In the genomic region with DNA sequence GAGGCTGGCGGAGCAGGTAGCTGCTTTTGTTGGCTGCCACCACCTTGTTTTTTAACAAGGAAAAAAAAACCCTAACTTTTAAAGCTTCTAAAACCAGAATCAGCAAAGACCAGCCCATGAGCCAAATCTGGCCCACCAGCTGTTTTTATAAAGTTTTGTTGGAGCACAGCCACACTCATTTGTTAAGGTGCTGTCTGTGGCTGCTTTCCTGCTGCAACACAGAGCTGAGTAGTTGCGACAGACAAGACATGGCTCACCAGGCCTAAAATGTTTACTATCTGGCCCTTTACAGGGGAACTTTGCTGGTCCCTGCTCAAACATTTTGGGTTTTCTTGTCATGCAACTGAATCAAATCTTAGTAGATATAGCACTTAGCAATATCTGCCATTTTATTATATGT, we compare ENCODE assay signal across 27 cellular contexts. TPM values are rescaled to one million over a fixed set of nuclear protein-coding genes. Genes with fewer than 3 reads are reported as not detected.
A peak's percentile ranks its signal among the peaks of the same experiment; 100 is the strongest.
DNase-seq lines count a peak whose midpoint lies in the region; ATAC-seq, FAIRE-seq and TF ChIP-seq lines count a peak whose summit lies in the region.
"Had no signal": no experiment of that assay in that cellular context is flagged by ENCODE, and none has a peak within 500 bp of the region (broad histone marks: within the 10 kb centered on the region; RNA-seq: fewer than 3 reads in every experiment).

No MANE protein-coding gene starts in this region.

- H3K9me3 ChIP-seq in OCI-LY1 (ENCODE audit: low read length) = no peaks in the 10 kb centered on the region
- no peaks in the 10 kb centered on the region for H3K9me3 ChIP-seq in endothelial cell of umbilical vein (replicated peaks; ENCODE audit: control insufficient read depth, insufficient read depth, low read length)
- H3K9me3 ChIP-seq: esophagus squamous epithelium, right atrium auricular region, transverse colon had no signal

- dilution Hi-C loops in endothelial cell of umbilical vein (cut with MboI; ENCODE audit: extremely low pct_ligation_motif_present, low sequenced_read_pairs) = no loop called here

- H3K9me2 ChIP-seq in OCI-LY1 (ENCODE audit: low read depth, low read length) = no peaks in the 10 kb centered on the region

- no peak for FAIRE-seq in endothelial cell of umbilical vein (lab: Jason Lieb, UNC)
- FAIRE-seq: GM18507 had no signal

- H3K4me3 ChIP-seq in OCI-LY1 (ENCODE audit: low read depth, low read length, poor library complexity, severe bottlenecking) (no peak overlapping the region), endothelial cell of umbilical vein (replicated peaks in 1 of 3; ENCODE audit: insufficient read depth in 1 of 3, low read depth in 1 of 3, low read length in 3 of 3) (no peak overlapping the region)
- H3K4me3 ChIP-seq: coronary artery, esophagus squamous epithelium, right atrium auricular region, transverse colon had no signal

- DNase-seq in NOMO-1 (lab: John Stamatoyannopoulos, UW; ENCODE audit: unreplicated experiment in 2 of 2) (peak; percentile 3), NOMO-1 treated with dmso at 0.1 percent for 144 hours (lab: John Stamatoyannopoulos, UW; ENCODE audit: unreplicated experiment) (no peak), endothelial cell of umbilical vein (ENCODE audit: low read depth, low spot score) (peak; percentile 8), renal cortical epithelial cell (ENCODE audit: low read depth) (peak; percentile 48), COR-L47 (lab: John Stamatoyannopoulos, UW) (no peak), pons (ENCODE audit: low spot score) (no peak)
- DNase-seq: 8988T; activated CD4-positive, alpha-beta T cell treated with anti-CD3 and anti-CD28 coated beads, Interleukin-2, amount 10 ng/mL, durations not matched to agents 24 days and 14 days; activated CD8-positive, alpha-beta memory T cell treated with anti-CD3 and anti-CD28 coated beads, Interleukin-2, amount 10 ng/mL, durations not matched to agents 7 days and 5 days; esophagus squamous epithelium; H7; KG1; NCI-H1092 treated with DMSO at 0.1 percent for 48 hours; NCI-H2081; NCI-H345; NCI-H774; PC-3; SHP77; stimulated activated CD4-positive, alpha-beta T cell treated with anti-CD3 and anti-CD28 coated beads, Interleukin-12 subunit alpha, Interleukin-12 subunit beta, amount 100 ng/mL, for 4 hours; transverse colon had no signal

- peaks cover 28% of the 10 kb centered on the region for H3K4me1 ChIP-seq in OCI-LY1 (ENCODE audit: insufficient read depth, low read length, severe bottlenecking)
- H3K4me1 ChIP-seq in endothelial cell of umbilical vein (ENCODE audit: control insufficient read depth, extremely low read depth, insufficient read depth, low read length) = peaks cover 2% of the 10 kb centered on the region
- H3K4me1 ChIP-seq: esophagus squamous epithelium had no signal

- H2AFZ ChIP-seq in OCI-LY1 (ENCODE audit: low read length) (peak overlapping the region; percentile 72; the same call in 1 of the 2 replicates), endothelial cell of umbilical vein (ENCODE audit: low read depth, low read length) (no peak overlapping the region)

- TF ChIP-seq CTCF in OCI-LY1 (IDR thresholded peaks at IDR 0.05; ENCODE audit: low read length) = no peak
- TF ChIP-seq CTCF in endothelial cell of umbilical vein (IDR thresholded peaks at IDR 0.05; ENCODE audit: extremely low read depth in 1 of 2, insufficient read depth in 1 of 2, low read depth in 1 of 2, low read length in 2 of 2) = no peak

- no TSS peak for BruUV-seq in endothelial cell of umbilical vein (replicated peaks; lab: Mats Ljungman, UMichigan)

- H3K9me1 ChIP-seq in endothelial cell of umbilical vein (replicated peaks; ENCODE audit: control insufficient read depth, extremely low read depth, insufficient read depth, low read length) = no peaks in the 10 kb centered on the region

- H3K4me2 ChIP-seq in OCI-LY1 (ENCODE audit: low read length) (no peak overlapping the region; the same call in 1 of the 2 replicates), endothelial cell of umbilical vein (ENCODE audit: insufficient read depth, low read length) (no peak overlapping the region)

- TF ChIP-seq POLR2A in endothelial cell of umbilical vein (IDR thresholded peaks at IDR 0.05; ENCODE audit: low read depth, low read length) = no peak

- ATAC-seq in HG02610 (IDR thresholded peaks at IDR 0.05; ENCODE audit: unreplicated experiment) = no peak
- ATAC-seq: activated CD8-positive, alpha-beta memory T cell treated with anti-CD3 and anti-CD28 coated beads, Interleukin-2, amount 10 ng/mL, durations not matched to agents 7 days and 5 days; activated T-helper 17 cell treated with anti-CD3 and anti-CD28 coated beads, Interleukin-2, amount 50 U/mL, for 72 hours; PC-3 had no signal

- CTCF ChIA-PET in endothelial cell of umbilical vein (lab: Charles Lee) = interaction anchor here (0.9 to 2.4 kb wide), 3 partner anchors 9 to 26 kb away, joined by 3 to 8 read pairs (median 3); no protein-coding TSS in a partner anchor

- H3K27ac ChIP-seq in OCI-LY1 (ENCODE audit: low read depth, low read length, poor library complexity, severe bottlenecking) = peak overlapping the region; percentile 31
- no peak overlapping the region for H3K27ac ChIP-seq in endothelial cell of umbilical vein (ENCODE audit: insufficient read depth, low read depth, low read length)
- H3K27ac ChIP-seq: coronary artery, esophagus squamous epithelium, right atrium auricular region, transverse colon had no signal

- intact Hi-C loops in endothelial cell of umbilical vein (cut with micrococcal nuclease) = no loop called here

- POLR2A ChIA-PET in endothelial cell of umbilical vein (lab: Charles Lee) = no interaction called here

- H3K79me2 ChIP-seq in OCI-LY1 (ENCODE audit: insufficient read depth, low read length) (no peaks in the 10 kb centered on the region), endothelial cell of umbilical vein (ENCODE audit: control insufficient read depth, insufficient read depth, low read length) (no peaks in the 10 kb centered on the region)

- no peaks in the 10 kb centered on the region for H3K36me3 ChIP-seq in OCI-LY1 (ENCODE audit: insufficient read depth, low read length)
- H3K36me3 ChIP-seq in endothelial cell of umbilical vein (ENCODE audit: control insufficient read depth in 2 of 2, extremely low read depth in 1 of 2, insufficient read depth in 2 of 2, low read length in 2 of 2) = no peaks in the 10 kb centered on the region
- H3K36me3 ChIP-seq: esophagus squamous epithelium, right atrium auricular region, transverse colon had no signal

- H3F3A ChIP-seq in OCI-LY1 (ENCODE audit: insufficient read depth, low read length) = no peaks in the 10 kb centered on the region

- H4K20me1 ChIP-seq in OCI-LY1 (ENCODE audit: insufficient read depth, low read length) (no peaks in the 10 kb centered on the region), endothelial cell of umbilical vein (replicated peaks; ENCODE audit: control insufficient read depth, extremely low read depth, insufficient read depth, low read length) (no peaks in the 10 kb centered on the region)

- H3K9ac ChIP-seq in OCI-LY1 (ENCODE audit: low read length) = no peak overlapping the region
- H3K9ac ChIP-seq in endothelial cell of umbilical vein (replicated peaks; ENCODE audit: extremely low read depth, insufficient read depth, low read length) = no peak overlapping the region

- H3K27me3 ChIP-seq in OCI-LY1 (ENCODE audit: insufficient read depth, low read length) (no peaks in the 10 kb centered on the region), endothelial cell of umbilical vein (ENCODE audit: control insufficient read depth in 2 of 2, insufficient read depth in 2 of 2, low read length in 2 of 2) (peaks cover 0 to 5% of the 10 kb centered on the region in 2 experiments)
- H3K27me3 ChIP-seq: esophagus squamous epithelium, right atrium auricular region, transverse colon had no signal

TF ChIP-seq in endothelial cell of umbilical vein, 7 proteins besides CTCF, POLR2A, EP300 and RAD21 (continues in another document):
- no peak for TF ChIP-seq JUN (IDR thresholded peaks at IDR 0.05; ENCODE audit: borderline replicate concordance, insufficient read depth, insufficient read length, low read depth)
- TF ChIP-seq EZH2 (IDR thresholded peaks at IDR 0.05; ENCODE audit: borderline replicate concordance, low read depth, low read length, severe bottlenecking) = no peak
- no peak for TF ChIP-seq GATA2 (IDR thresholded peaks at IDR 0.05; ENCODE audit: insufficient read depth, insufficient read length, low read depth, low read length)
- no peak for TF ChIP-seq FOS (IDR thresholded peaks at IDR 0.05; ENCODE audit: borderline replicate concordance, insufficient read depth, low read length)

RNA-seq across cellular contexts. Expression of gene EFCAB12, which starts 18.9 kb away (rescaled TPM):
- total RNA-seq in endothelial cell of umbilical vein (0.25 and 0.49 TPM in 2 replicates), renal cortical epithelial cell (0.50 TPM in 1 of 2 replicates, not detected in the other)
- 0.15 and 0.19 TPM in 2 replicates for polyA plus RNA-seq in endothelial cell of umbilical vein
- 0.05 and 0.10 TPM in 2 replicates for polyA plus RNA-seq in endothelial cell of umbilical vein (2011; cell fraction: cytosol; rRNA removed)
- polyA plus RNA-seq in endothelial cell of umbilical vein (2011; cell fraction: nucleus; rRNA removed) = 0.88 and 1.0 TPM in 2 replicates
- 0.12 and 0.14 TPM in 2 replicates for polyA plus RNA-seq in endothelial cell of umbilical vein (2012)
- polyA minus RNA-seq in endothelial cell of umbilical vein = 0.10 TPM in 1 of 2 replicates, not detected in the other
- polyA minus RNA-seq in endothelial cell of umbilical vein (2011; cell fraction: cytosol; rRNA and poly(A)+ RNA removed) = not detected
- polyA minus RNA-seq in endothelial cell of umbilical vein (2011; cell fraction: nucleus; rRNA and poly(A)+ RNA removed) = 0.43 and 0.82 TPM in 2 replicates
- total RNA-seq: G401 had no signal

RNA-seq across cellular contexts. Expression of gene MBD4, which starts 30.2 kb away (rescaled TPM):
- total RNA-seq in endothelial cell of umbilical vein (33.2 and 39.5 TPM in 2 replicates), renal cortical epithelial cell (20.8 and 34.7 TPM in 2 replicates)
- polyA plus RNA-seq in endothelial cell of umbilical vein = 11.0 and 17.4 TPM in 2 replicates
- polyA plus RNA-seq in endothelial cell of umbilical vein (2011; cell fraction: cytosol; rRNA removed) = 19.7 and 19.8 TPM in 2 replicates
- 54.2 and 68.8 TPM in 2 replicates for polyA plus RNA-seq in endothelial cell of umbilical vein (2011; cell fraction: nucleus; rRNA removed)
- 16.1 and 22.9 TPM in 2 replicates for polyA plus RNA-seq in endothelial cell of umbilical vein (2012)
- polyA minus RNA-seq in endothelial cell of umbilical vein = 14.0 and 16.5 TPM in 2 replicates
- 28.5 TPM for polyA minus RNA-seq in endothelial cell of umbilical vein (2011; cell fraction: cytosol; rRNA and poly(A)+ RNA removed)
- 35.0 and 41.0 TPM in 2 replicates for polyA minus RNA-seq in endothelial cell of umbilical vein (2011; cell fraction: nucleus; rRNA and poly(A)+ RNA removed)

RNA-seq across cellular contexts. Expression of gene IFT122, which starts 30.5 kb away (rescaled TPM):
- total RNA-seq in endothelial cell of umbilical vein (36.6 and 41.7 TPM in 2 replicates), renal cortical epithelial cell (13.2 and 32.8 TPM in 2 replicates)
- polyA plus RNA-seq in endothelial cell of umbilical vein = 38.4 and 44.3 TPM in 2 replicates
- 26.1 and 28.0 TPM in 2 replicates for polyA plus RNA-seq in endothelial cell of umbilical vein (2011; cell fraction: cytosol; rRNA removed)
- polyA plus RNA-seq in endothelial cell of umbilical vein (2011; cell fraction: nucleus; rRNA removed) = 105 and 116 TPM in 2 replicates
- 18.0 and 23.9 TPM in 2 replicates for polyA plus RNA-seq in endothelial cell of umbilical vein (2012)
- polyA minus RNA-seq in endothelial cell of umbilical vein = 67.1 and 91.1 TPM in 2 replicates
- 9.4 TPM for polyA minus RNA-seq in endothelial cell of umbilical vein (2011; cell fraction: cytosol; rRNA and poly(A)+ RNA removed)
- 56.9 and 73.7 TPM in 2 replicates for polyA minus RNA-seq in endothelial cell of umbilical vein (2011; cell fraction: nucleus; rRNA and poly(A)+ RNA removed)

Comparison
In these comparisons a context has a peak if more than half of its experiments do, and no peak if none do; other contexts are left out.
1. DNase-seq: peak in NOMO-1 (2 of 2), endothelial cell of umbilical vein (single experiment) and renal cortical epithelial cell (single experiment); none in NOMO-1 treated with dmso at 0.1 percent for 144 hours (single experiment), COR-L47 (single experiment) and pons (single experiment).